30 cellular contexts compared by ENCODE assay signal in genomic region chr5:181036816-181037364, GRCh38. TPM values are rescaled to one million over a fixed set of nuclear protein-coding genes. Genes with fewer than 3 reads are reported as not detected.
"Had no signal": no experiment of that assay in that cellular context is flagged by ENCODE, and none has a peak within 500 bp of the region (broad histone marks: within the 10 kb centered on the region; RNA-seq: fewer than 3 reads in every experiment).

No MANE protein-coding gene starts in this region.

- H3K9me3 ChIP-seq: SJCRH30, SK-N-SH had no signal

- H3K27ac Mint-ChIP-seq: activated CD4-positive, alpha-beta memory T cell treated with anti-CD3 and anti-CD28 coated beads, Interleukin-2, amount 10 ng/mL, durations not matched to agents 7 days and 5 days; activated CD4-positive, alpha-beta T cell treated with anti-CD3 and anti-CD28 coated beads for 36 hours; activated naive CD4-positive, alpha-beta T cell treated with anti-CD3 and anti-CD28 coated beads, Interleukin-2, amount 10 ng/mL, durations not matched to agents 7 days and 5 days; activated naive CD8-positive, alpha-beta T cell treated with anti-CD3 and anti-CD28 coated beads for 36 hours; activated T-helper 2 cell treated with anti-CD3 and anti-CD28 coated beads, Interferon-gamma antibody, Interleukin-2, Interleukin-4, amounts not matched to agents 10 μg/mL and 5 μg/mL and 100 μg/mL, durations not matched to agents 14 hours and 24 hours and 36 hours had no signal

- H3K9ac ChIP-seq: SK-N-SH had no signal

- H3K4me1 ChIP-seq: SJCRH30 had no signal

- H3K4me3 Mint-ChIP-seq: activated CD4-positive, alpha-beta memory T cell treated with anti-CD3 and anti-CD28 coated beads, Interleukin-2, amount 10 ng/mL, durations not matched to agents 7 days and 5 days; activated CD4-positive, alpha-beta T cell treated with anti-CD3 and anti-CD28 coated beads for 36 hours; activated naive CD4-positive, alpha-beta T cell treated with anti-CD3 and anti-CD28 coated beads, Interleukin-2, amount 10 ng/mL, durations not matched to agents 7 days and 5 days; activated naive CD8-positive, alpha-beta T cell treated with anti-CD3 and anti-CD28 coated beads for 36 hours had no signal

- H3K4me2 ChIP-seq: SK-N-SH had no signal

- H3K4me3 ChIP-seq: SJCRH30 had no signal

- H3K9me3 Mint-ChIP-seq: activated CD4-positive, alpha-beta memory T cell treated with anti-CD3 and anti-CD28 coated beads, Interleukin-2, amount 10 ng/mL, durations not matched to agents 7 days and 5 days; activated naive CD4-positive, alpha-beta T cell treated with anti-CD3 and anti-CD28 coated beads, Interleukin-2, amount 10 ng/mL, durations not matched to agents 7 days and 5 days; activated T-helper 2 cell treated with anti-CD3 and anti-CD28 coated beads, Interferon-gamma antibody, Interleukin-2, Interleukin-4, amounts not matched to agents 10 μg/mL and 5 μg/mL and 100 μg/mL, durations not matched to agents 14 hours and 24 hours and 36 hours had no signal

- H3K36me3 ChIP-seq: SJCRH30, WERI-Rb-1 had no signal

- DNase-seq: activated CD4-positive, alpha-beta memory T cell treated with anti-CD3 and anti-CD28 coated beads, Interleukin-2, amount 10 ng/mL, durations not matched to agents 7 days and 5 days; activated CD4-positive, alpha-beta T cell treated with anti-CD3 and anti-CD28 coated beads for 36 hours; activated CD4-positive, alpha-beta T cell treated with anti-CD3 and anti-CD28 coated beads, Interleukin-2, amount 50 U/mL, for 1 hour; activated gamma-delta T cell treated with Interleukin-2 at 50 U/mL for 16 hours; activated naive CD4-positive, alpha-beta T cell treated with anti-CD3 and anti-CD28 coated beads, Interleukin-2, amount 10 ng/mL, durations not matched to agents 7 days and 5 days; activated naive CD8-positive, alpha-beta T cell treated with anti-CD3 and anti-CD28 coated beads for 36 hours; activated T-cell treated with anti-CD3 and anti-CD28 coated beads for 4 hours; activated T-cell treated with anti-CD3 and anti-CD28 coated beads, Interleukin-2, amount 50 U/mL, for 48 hours; KG1; NCI-H1092; NCI-H1417; NCI-H1930; NCI-H2171; NCI-H2227 treated with DMSO at 0.1 percent for 48 hours; NCI-H526; NCI-H82; OCI-M1; Right ventricle myocardium superior; RPMI8226; SK-N-SH; T-helper 1 cell; WERI-Rb-1 had no signal

- H3K36me3 Mint-ChIP-seq: activated naive CD4-positive, alpha-beta T cell treated with anti-CD3 and anti-CD28 coated beads, Interleukin-2, amount 10 ng/mL, durations not matched to agents 7 days and 5 days; activated naive CD8-positive, alpha-beta T cell treated with anti-CD3 and anti-CD28 coated beads for 36 hours had no signal

- ATAC-seq: activated CD4-positive, alpha-beta T cell treated with anti-CD3 and anti-CD28 coated beads for 36 hours had no signal

- H3K27ac ChIP-seq: SJCRH30, WERI-Rb-1 had no signal

- H3K4me1 Mint-ChIP-seq: activated CD4-positive, alpha-beta memory T cell treated with anti-CD3 and anti-CD28 coated beads, Interleukin-2, amount 10 ng/mL, durations not matched to agents 7 days and 5 days; activated CD4-positive, alpha-beta T cell treated with anti-CD3 and anti-CD28 coated beads for 36 hours; activated naive CD4-positive, alpha-beta T cell treated with anti-CD3 and anti-CD28 coated beads, Interleukin-2, amount 10 ng/mL, durations not matched to agents 7 days and 5 days; activated naive CD8-positive, alpha-beta T cell treated with anti-CD3 and anti-CD28 coated beads for 36 hours had no signal

RNA-seq across cellular contexts. Expression of gene BTNL9, which starts 3.2 kb away (rescaled TPM):
- total RNA-seq: activated CD4-positive, alpha-beta memory T cell treated with anti-CD3 and anti-CD28 coated beads, Interleukin-2, amount 10 ng/mL, durations not matched to agents 7 days and 5 days; activated CD8-positive, alpha-beta memory T cell treated with anti-CD3 and anti-CD28 coated beads for 36 hours; activated T-helper 2 cell treated with anti-CD3 and anti-CD28 coated beads, Interferon-gamma antibody, Interleukin-2, Interleukin-4, amounts not matched to agents 10 μg/mL and 5 μg/mL and 100 μg/mL, durations not matched to agents 14 hours and 24 hours and 36 hours; LHCN-M2; M059J; SJCRH30; T-helper 2 cell treated with Interferon-gamma antibody and Interleukin-4, amounts not matched to agents 100 ng/mL and 5 ng/mL, for 36 hours had no signal
- polyA plus RNA-seq: SK-N-SH had no signal

RNA-seq across cellular contexts. Expression of gene BTNL3, which starts 48.2 kb away (rescaled TPM):
- total RNA-seq: activated CD4-positive, alpha-beta memory T cell treated with anti-CD3 and anti-CD28 coated beads, Interleukin-2, amount 10 ng/mL, durations not matched to agents 7 days and 5 days; activated CD4-positive, alpha-beta T cell treated with anti-CD3 and anti-CD28 coated beads for 36 hours; activated CD8-positive, alpha-beta memory T cell treated with anti-CD3 and anti-CD28 coated beads for 36 hours; activated naive CD8-positive, alpha-beta T cell treated with anti-CD3 and anti-CD28 coated beads for 36 hours; activated T-helper 2 cell treated with anti-CD3 and anti-CD28 coated beads, Interferon-gamma antibody, Interleukin-2, Interleukin-4, amounts not matched to agents 10 μg/mL and 5 μg/mL and 100 μg/mL, durations not matched to agents 14 hours and 24 hours and 36 hours; cardiac septum; LHCN-M2; M059J; NCI-H460; Right ventricle myocardium superior; SJCRH30; T-helper 2 cell treated with Interferon-gamma antibody and Interleukin-4, amounts not matched to agents 100 ng/mL and 5 ng/mL, for 36 hours had no signal
- polyA plus RNA-seq: SK-N-SH had no signal
